Comparison of ENCODE assay signal across 8 cellular contexts in genomic region chr16:74296465-74297295, GRCh38. TPM values are rescaled to one million over a fixed set of nuclear protein-coding genes. Genes with fewer than 3 reads are reported as not detected.
DNase-seq lines count a peak whose midpoint lies in the region; ATAC-seq lines count a peak whose summit lies in the region.

TSS of gene PSMD7 (plus strand) at chr16:74296814. CDS start at chr16:74296915, 101 bp downstream.

- H3K4me1 ChIP-seq in effector memory CD4-positive, alpha-beta T cell (ENCODE audit: control insufficient read depth, insufficient read depth, low read length, poor library complexity, severe bottlenecking) = peaks cover 15% of the 10 kb centered on the region

- ATAC-seq in GM19468 (IDR thresholded peaks at IDR 0.05; ENCODE audit: extremely low read depth, unreplicated experiment) = peak; percentile 83

- peak; percentile 66 for DNase-seq in CMK (ENCODE audit: low read depth)
- peak; percentile 77 for DNase-seq in HS-27A (ENCODE audit: low read depth)
- peak; percentile 80 for DNase-seq in NK-92 treated with Interleukin-12 subunit alpha and Interleukin-12 subunit beta, amount 100 ng/mL, for 24 hours (lab: John Stamatoyannopoulos, UW)
- DNase-seq in effector memory CD4-positive, alpha-beta T cell = peak; percentile 75 to 84 (median 83)
- DNase-seq in lung microvascular endothelial cell (ENCODE audit: low read depth in 2 of 2) = peak; percentile 93 to 95
- peak; percentile 76 to 81 (median 78) for DNase-seq in stimulated activated CD4-positive, alpha-beta T cell treated with anti-CD3 and anti-CD28 coated beads, TNF-alpha, amount 100 ng/mL, for 4 hours (ENCODE audit: low read depth in 3 of 3)

- H3K27me3 ChIP-seq in effector memory CD4-positive, alpha-beta T cell (replicated peaks; ENCODE audit: control insufficient read depth, insufficient read depth, low read length, poor library complexity, severe bottlenecking) = no peaks in the 10 kb centered on the region

- POLR2A ChIA-PET in activated CD8-positive, alpha-beta memory T cell treated with anti-CD3 and anti-CD28 coated beads for 36 hours (lab: Charles Lee) = interaction anchor here (0.6 to 1.5 kb wide), 4 partner anchors 9 to 370 kb away, joined by 3 to 9 read pairs (median 4); partner anchors contain the start of genes GLG1 and RFWD3

- H3K4me3 ChIP-seq in effector memory CD4-positive, alpha-beta T cell (ENCODE audit: insufficient read depth, low read depth, low read length, poor library complexity, severe bottlenecking) = peak within 1 kb of the TSS; percentile 93

- peak within 1 kb of the TSS; percentile 98 for H3K27ac ChIP-seq in effector memory CD4-positive, alpha-beta T cell (ENCODE audit: insufficient read depth, low read length, poor library complexity, severe bottlenecking)

- H3K36me3 ChIP-seq in effector memory CD4-positive, alpha-beta T cell (ENCODE audit: control insufficient read depth, insufficient read depth, low read length) = peaks cover 18% of the 10 kb centered on the region

- no peaks in the 10 kb centered on the region for H3K9me3 ChIP-seq in effector memory CD4-positive, alpha-beta T cell (ENCODE audit: control insufficient read depth, low read length)

- CTCF ChIA-PET in activated CD8-positive, alpha-beta memory T cell treated with anti-CD3 and anti-CD28 coated beads for 36 hours (lab: Charles Lee) = interaction anchor here (0.5 to 1.1 kb wide), 2 partner anchors 13 to 289 kb away, joined by 3 to 4 read pairs; no protein-coding TSS in a partner anchor

RNA-seq across cellular contexts. Expression of gene PSMD7, which starts in this region (rescaled TPM):
- 100 to 1,000 TPM; 140 to 141 TPM for total RNA-seq in activated CD8-positive, alpha-beta memory T cell treated with anti-CD3 and anti-CD28 coated beads for 36 hours
- total RNA-seq in lung microvascular endothelial cell = 56.2 and 59.9 TPM in 2 replicates

Comparison
In these comparisons a context has a peak if more than half of its experiments do, and no peak if none do; other contexts are left out.
1. Peak in every context shown above with its lines: DNase-seq, ATAC-seq, H3K4me3 ChIP-seq and H3K27ac ChIP-seq.